Comparison of ENCODE assay signal across 9 cellular contexts in the genomic region with DNA sequence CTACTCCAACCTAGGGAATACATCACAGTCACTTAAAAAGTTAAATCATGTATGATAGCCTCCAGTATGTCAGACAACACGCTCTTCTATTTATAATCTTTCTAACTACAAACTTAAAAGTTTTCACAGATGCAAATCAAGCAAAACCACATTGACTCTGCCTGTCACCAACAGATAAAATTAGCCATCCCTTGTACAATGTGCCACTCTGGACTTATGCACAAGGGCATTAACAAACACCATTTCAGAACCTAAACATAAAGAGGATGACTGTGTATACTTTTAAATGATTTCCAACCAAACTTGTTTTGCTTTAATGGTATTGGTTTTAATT. TPM values are rescaled to one million over a fixed set of nuclear protein-coding genes. Genes with fewer than 3 reads are reported as not detected.
A peak's percentile ranks its signal among the peaks of the same experiment; 100 is the strongest.
DNase-seq lines count a peak whose midpoint lies in the region; ATAC-seq and TF ChIP-seq lines count a peak whose summit lies in the region.
"Had no signal": no experiment of that assay in that cellular context is flagged by ENCODE, and none has a peak within 500 bp of the region (broad histone marks: within the 10 kb centered on the region; RNA-seq: fewer than 3 reads in every experiment).

No MANE protein-coding gene starts in this region.

- H3K9me3 Mint-ChIP-seq in GM23338 (no peaks in the 10 kb centered on the region), naive B cell (peaks cover 0 to 1% (median 0%) of the 10 kb centered on the region in 7 donors)

- no peaks in the 10 kb centered on the region for H3K27me3 ChIP-seq in GM23338 (ENCODE audit: insufficient read depth)

- no peak overlapping the region for H2AFZ ChIP-seq in GM23338

- H3K4me3 Mint-ChIP-seq in GM23338 (no peak overlapping the region), naive B cell (peak overlapping the region; percentile 78 to 95 (median 87))

- peak overlapping the region; percentile 64 for H3K4me2 ChIP-seq in GM23338

- no peaks in the 10 kb centered on the region for H3K36me3 ChIP-seq in GM23338 (ENCODE audit: insufficient read depth)

- peak; percentile 32 for ATAC-seq in GM18873 (IDR thresholded peaks at IDR 0.05; ENCODE audit: low FRiP score, unreplicated experiment)
- ATAC-seq in GM23338, result no peak
- peak; percentile 35 for ATAC-seq in HG03520 (IDR thresholded peaks at IDR 0.05; ENCODE audit: unreplicated experiment)
- ATAC-seq in naive B cell (ENCODE audit: low read depth in 2 of 2), result peak; percentile 50 to 58

- peaks cover 28% of the 10 kb centered on the region for H3K4me1 ChIP-seq in GM23338 (ENCODE audit: insufficient read depth)

- no peaks in the 10 kb centered on the region for H3K9me2 ChIP-seq in GM23338 (ENCODE audit: insufficient read depth)

- H3K79me2 ChIP-seq in GM23338 (replicated peaks; ENCODE audit: insufficient read depth), result peaks cover 71% of the 10 kb centered on the region

- TF ChIP-seq CTCF in GM23338 (conservative IDR thresholded peaks at IDR 0.05; ENCODE audit: low read depth in 2 of 2), result no peak

- H3K36me3 Mint-ChIP-seq in GM23338 (ENCODE audit: low read depth) (no peaks in the 10 kb centered on the region), naive B cell (no peaks in the 10 kb centered on the region)

- no peak overlapping the region for H3K4me3 ChIP-seq in GM23338

- H3K27me3 Mint-ChIP-seq in GM23338 (ENCODE audit: insufficient read depth, low read depth, poor library complexity), result peaks cover under 1% of the 10 kb centered on the region
- no peaks in the 10 kb centered on the region for H3K27me3 Mint-ChIP-seq in naive B cell

- no peak overlapping the region for H3K27ac ChIP-seq in GM23338 (ENCODE audit: low read depth)

- H3F3A ChIP-seq in GM23338 (replicated peaks; ENCODE audit: low read depth), result no peaks in the 10 kb centered on the region

- no peak overlapping the region for H3K27ac Mint-ChIP-seq in GM23338
- peak overlapping the region; percentile 87 to 99 (median 96) for H3K27ac Mint-ChIP-seq in naive B cell

- DNase-seq in GM23338 (ENCODE audit: low spot score) (no peak), naive B cell (peak; percentile 47), 8988T (no peak), GOT3 (lab: John Stamatoyannopoulos, UW) (no peak), mucosa of gallbladder (ENCODE audit: low spot score) (no peak), HCEC 1CT (no peak)
- DNase-seq: NCI-H1092 treated with DMSO at 0.1 percent for 48 hours had no signal

- H3K4me1 Mint-ChIP-seq in GM23338 (peaks cover 38% of the 10 kb centered on the region), naive B cell (peaks cover 72 to 95% (median 86%) of the 10 kb centered on the region in 3 donors)

- no peaks in the 10 kb centered on the region for H4K20me1 ChIP-seq in GM23338 (replicated peaks; ENCODE audit: insufficient read depth)

TF ChIP-seq in GM23338, 12 proteins besides CTCF, POLR2A, EP300 and RAD21 (continues in another document):
- TF ChIP-seq CREB1 (CRISPR knock-in tag; IDR thresholded peaks at IDR 0.05; ENCODE audit: low read depth), result no peak
- TF ChIP-seq ZNF331 (CRISPR knock-in tag; IDR thresholded peaks at IDR 0.05; ENCODE audit: low read depth), result no peak
- TF ChIP-seq JUNB (IDR thresholded peaks at IDR 0.05; ENCODE audit: unreplicated experiment), result no peak
- no peak for TF ChIP-seq STAT1 (IDR thresholded peaks at IDR 0.05; ENCODE audit: unreplicated experiment)
- TF ChIP-seq EZH2 (IDR thresholded peaks at IDR 0.05; ENCODE audit: low read depth, unreplicated experiment), result no peak
- no peak for TF ChIP-seq ETS1 (IDR thresholded peaks at IDR 0.05)
- TF ChIP-seq EZH2phosphoT487 (IDR thresholded peaks at IDR 0.05; ENCODE audit: unreplicated experiment), result no peak
- no peak for TF ChIP-seq POLR2AphosphoS5 (IDR thresholded peaks at IDR 0.05; ENCODE audit: low read depth)
- TF ChIP-seq, protein P1, sequence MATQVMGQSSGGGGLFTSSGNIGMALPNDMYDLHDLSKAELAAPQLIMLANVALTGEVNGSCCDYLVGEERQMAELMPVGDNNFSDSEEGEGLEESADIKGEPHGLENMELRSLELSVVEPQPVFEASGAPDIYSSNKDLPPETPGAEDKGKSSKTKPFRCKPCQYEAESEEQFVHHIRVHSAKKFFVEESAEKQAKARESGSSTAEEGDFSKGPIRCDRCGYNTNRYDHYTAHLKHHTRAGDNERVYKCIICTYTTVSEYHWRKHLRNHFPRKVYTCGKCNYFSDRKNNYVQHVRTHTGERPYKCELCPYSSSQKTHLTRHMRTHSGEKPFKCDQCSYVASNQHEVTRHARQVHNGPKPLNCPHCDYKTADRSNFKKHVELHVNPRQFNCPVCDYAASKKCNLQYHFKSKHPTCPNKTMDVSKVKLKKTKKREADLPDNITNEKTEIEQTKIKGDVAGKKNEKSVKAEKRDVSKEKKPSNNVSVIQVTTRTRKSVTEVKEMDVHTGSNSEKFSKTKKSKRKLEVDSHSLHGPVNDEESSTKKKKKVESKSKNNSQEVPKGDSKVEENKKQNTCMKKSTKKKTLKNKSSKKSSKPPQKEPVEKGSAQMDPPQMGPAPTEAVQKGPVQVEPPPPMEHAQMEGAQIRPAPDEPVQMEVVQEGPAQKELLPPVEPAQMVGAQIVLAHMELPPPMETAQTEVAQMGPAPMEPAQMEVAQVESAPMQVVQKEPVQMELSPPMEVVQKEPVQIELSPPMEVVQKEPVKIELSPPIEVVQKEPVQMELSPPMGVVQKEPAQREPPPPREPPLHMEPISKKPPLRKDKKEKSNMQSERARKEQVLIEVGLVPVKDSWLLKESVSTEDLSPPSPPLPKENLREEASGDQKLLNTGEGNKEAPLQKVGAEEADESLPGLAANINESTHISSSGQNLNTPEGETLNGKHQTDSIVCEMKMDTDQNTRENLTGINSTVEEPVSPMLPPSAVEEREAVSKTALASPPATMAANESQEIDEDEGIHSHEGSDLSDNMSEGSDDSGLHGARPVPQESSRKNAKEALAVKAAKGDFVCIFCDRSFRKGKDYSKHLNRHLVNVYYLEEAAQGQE (IDR thresholded peaks at IDR 0.05; ENCODE audit: unreplicated experiment), result no peak
- no peak for TF ChIP-seq ZNF114 (CRISPR knock-in tag; IDR thresholded peaks at IDR 0.05)

RNA-seq across cellular contexts. Expression of gene ERP44, which starts 14.7 kb away (rescaled TPM):
- 12.0 and 13.0 TPM in 2 replicates for total RNA-seq in GM23338 (2014; rRNA removed; shearing (Covaris generic))
- polyA plus RNA-seq in GM23338 (2016; fragmentation: Nextera tagmentation; extraction: Ambion mirVana) (18.8 and 24.1 TPM in 2 replicates), naive B cell (ENCODE audit: low read depth in 6 of 6) (10 to 100 TPM; 71.9 to 88.2 (median 76.9) TPM)
- 26.3 TPM for total RNA-seq in mucosa of gallbladder

RNA-seq across cellular contexts. Expression of gene INVS, which starts 14.9 kb away (rescaled TPM):
- total RNA-seq in GM23338 (2014; rRNA removed; shearing (Covaris generic)), result 8.7 and 12.5 TPM in 2 replicates
- polyA plus RNA-seq in GM23338 (2016; fragmentation: Nextera tagmentation; extraction: Ambion mirVana) (3.9 and 4.1 TPM in 2 replicates), naive B cell (ENCODE audit: low read depth in 6 of 6) (10 to 100 TPM in 3 of 6 donors, 1 to 10 TPM in 3; 1.5 to 14.5 (median 10.0) TPM)
- total RNA-seq in mucosa of gallbladder, result 26.4 TPM
